ENCODE assay signal across 27 cellular contexts in genomic region chr1:65751961-65752360, GRCh38. TPM values are rescaled to one million over a fixed set of nuclear protein-coding genes. Genes with fewer than 3 reads are reported as not detected.
DNase-seq lines count a peak whose midpoint lies in the region; ATAC-seq and TF ChIP-seq lines count a peak whose summit lies in the region.
"Had no signal": no experiment of that assay in that cellular context is flagged by ENCODE, and none has a peak within 500 bp of the region (broad histone marks: within the 10 kb centered on the region; RNA-seq: fewer than 3 reads in every experiment).

No MANE protein-coding gene starts in this region.

- no peak overlapping the region for H3K14ac ChIP-seq in H9 (ENCODE audit: insufficient read depth, low read length)

- no peak overlapping the region for H2BK12ac ChIP-seq in H9 (ENCODE audit: insufficient read length, low read depth, low read length)

- no peaks in the 10 kb centered on the region for H3F3A ChIP-seq in PC-3 (ENCODE audit: low read length, unreplicated experiment)

- WGBS in H9 (ENCODE audit: extremely low coverage, insufficient read length, low lambda C conversion rate), result no CpG with 5 or more reads among the region's 3 CpGs

- peak overlapping the region; percentile 26; the same call in 1 of the 2 replicates for H2AFZ ChIP-seq in PC-3 (ENCODE audit: low read length)
- no peak overlapping the region for H2AFZ ChIP-seq in H9 (ENCODE audit: low read length)
- H2AFZ ChIP-seq: GM23248, PC-9 had no signal

- H3K27me3 Mint-ChIP-seq in stimulated activated memory B cell treated with anti-CD40 and anti-IgM and Interleukin-4, amounts not matched to agents 10 μg/mL and 1 μg/mL and 100 μg/mL, for 72 hours, result peaks cover 6% of the 10 kb centered on the region
- peaks cover 3% of the 10 kb centered on the region; the same call in 1 of the 2 replicates for H3K27me3 Mint-ChIP-seq in H9 (ENCODE audit: low read depth)

- no peak overlapping the region for H3K27ac Mint-ChIP-seq in stimulated activated memory B cell treated with anti-CD40 and anti-IgM and Interleukin-4, amounts not matched to agents 10 μg/mL and 1 μg/mL and 100 μg/mL, for 72 hours
- no peak overlapping the region for H3K27ac Mint-ChIP-seq in H9
- H3K27ac Mint-ChIP-seq: CD4-positive, alpha-beta memory T cell; T-cell had no signal

- DNase-seq in Daoy (ENCODE audit: low read depth) (peak; percentile 7), PC-3 (peak; percentile 85), foreskin keratinocyte (peak in 1 of 2 donors; percentile 28), H9 (no peak), NK-92 (lab: John Stamatoyannopoulos, UW; ENCODE audit: unreplicated experiment) (no peak)
- DNase-seq: C1 segment of cervical spinal cord; Caco-2; CD4-positive, alpha-beta memory T cell; DMS79 treated with DMSO at 0.1 percent for 48 hours; GM23248; HCEC 1CT; IMR-90; KG1; NCI-H1092; NCI-H1417 treated with DMSO at 0.1 percent for 48 hours; NCI-H1694 treated with DMSO at 0.1 percent for 48 hours; NCI-H2081; NCI-H2171; NCI-H226; NCI-H524; NCI-H748 treated with DMSO at 0.1 percent for 48 hours; NK-92 treated with Interleukin-12 subunit alpha and Interleukin-12 subunit beta, amount 100 ng/mL, for 24 hours; PC-9; SHP77; T-cell had no signal

- H3K79me2 ChIP-seq in PC-3 (ENCODE audit: low read length) (no peaks in the 10 kb centered on the region), H9 (ENCODE audit: insufficient read depth, low read length) (no peaks in the 10 kb centered on the region)

- H3K27ac ChIP-seq in PC-3 (ENCODE audit: low read length) (peak overlapping the region; percentile 69), foreskin keratinocyte (no peak overlapping the region), H9 (ENCODE audit: insufficient read length, low read depth, low read length) (no peak overlapping the region)
- H3K27ac ChIP-seq: GM23248, PC-9 had no signal

- no peak overlapping the region for H4K8ac ChIP-seq in H9 (replicated peaks; ENCODE audit: insufficient read length, low read depth, low read length)

- H2BK15ac ChIP-seq in H9 (ENCODE audit: low read depth, low read length), result no peak overlapping the region

- H3K9me3 Mint-ChIP-seq in stimulated activated memory B cell treated with anti-CD40 and anti-IgM and Interleukin-4, amounts not matched to agents 10 μg/mL and 1 μg/mL and 100 μg/mL, for 72 hours, result no peaks in the 10 kb centered on the region
- H3K9me3 Mint-ChIP-seq in H9, result no peaks in the 10 kb centered on the region
- H3K9me3 Mint-ChIP-seq: CD4-positive, alpha-beta memory T cell had no signal

- intact Hi-C loops in PC-3 (cut with micrococcal nuclease), result no loop called here

- no peak overlapping the region for H3K4me3 Mint-ChIP-seq in stimulated activated memory B cell treated with anti-CD40 and anti-IgM and Interleukin-4, amounts not matched to agents 10 μg/mL and 1 μg/mL and 100 μg/mL, for 72 hours
- no peak overlapping the region for H3K4me3 Mint-ChIP-seq in H9
- H3K4me3 Mint-ChIP-seq: CD4-positive, alpha-beta memory T cell; T-cell had no signal

- no peak overlapping the region for H3K56ac ChIP-seq in H9 (ENCODE audit: insufficient read length, low read depth, low read length)

- no peak overlapping the region for H3K4me3 ChIP-seq in PC-3 (ENCODE audit: low read length)
- H3K4me3 ChIP-seq: GM23248, PC-9 had no signal

- no peaks in the 10 kb centered on the region for H3K4me1 Mint-ChIP-seq in stimulated activated memory B cell treated with anti-CD40 and anti-IgM and Interleukin-4, amounts not matched to agents 10 μg/mL and 1 μg/mL and 100 μg/mL, for 72 hours
- H3K4me1 Mint-ChIP-seq in H9, result no peaks in the 10 kb centered on the region
- H3K4me1 Mint-ChIP-seq: CD4-positive, alpha-beta memory T cell; T-cell had no signal

- POLR2A ChIA-PET in PC-3 (lab: Charles Lee; ENCODE audit: unreplicated experiment), result no interaction called here

- H4K20me1 ChIP-seq in PC-3 (ENCODE audit: low read length) (no peaks in the 10 kb centered on the region), H9 (ENCODE audit: control insufficient read depth, insufficient read depth, insufficient read length) (no peaks in the 10 kb centered on the region)

- no peak overlapping the region for H3K4ac ChIP-seq in H9 (ENCODE audit: low read depth, low read length)

- H3K27me3 ChIP-seq in PC-3 (ENCODE audit: low read length) (no peaks in the 10 kb centered on the region), foreskin keratinocyte (no peaks in the 10 kb centered on the region), H9 (ENCODE audit: insufficient read depth, low read length) (no peaks in the 10 kb centered on the region)

- no peaks in the 10 kb centered on the region for H3K36me3 ChIP-seq in PC-3 (ENCODE audit: low read depth, low read length)

- H3K18ac ChIP-seq in H9 (ENCODE audit: insufficient read length, low read depth, low read length), result no peak overlapping the region

- H2BK120ac ChIP-seq in H9 (ENCODE audit: low read depth, low read length, poor library complexity, severe bottlenecking), result no peak overlapping the region

- BruUV-seq in PC-3 (replicated peaks; lab: Mats Ljungman, UMichigan), result no TSS peak

- no peaks in the 10 kb centered on the region for H3K36me3 Mint-ChIP-seq in stimulated activated memory B cell treated with anti-CD40 and anti-IgM and Interleukin-4, amounts not matched to agents 10 μg/mL and 1 μg/mL and 100 μg/mL, for 72 hours
- no peaks in the 10 kb centered on the region for H3K36me3 Mint-ChIP-seq in H9 (ENCODE audit: insufficient read depth in 1 of 3, low read depth in 3 of 3)
- H3K36me3 Mint-ChIP-seq: CD4-positive, alpha-beta memory T cell; T-cell had no signal

- H2AK5ac ChIP-seq in H9 (ENCODE audit: insufficient read length, low read length), result no peak overlapping the region

- peak overlapping the region; percentile 14; the same call in 1 of the 2 replicates for H3K9ac ChIP-seq in PC-3 (ENCODE audit: low read length)
- no peak overlapping the region for H3K9ac ChIP-seq in H9 (ENCODE audit: extremely low read depth, insufficient read length, low read length)
- H3K9ac ChIP-seq: GM23248 had no signal

- H3K79me1 ChIP-seq in H9 (ENCODE audit: insufficient read depth, low read depth, low read length, poor library complexity, severe bottlenecking), result no peaks in the 10 kb centered on the region

- H3K4me1 ChIP-seq in PC-3 (ENCODE audit: insufficient read depth, low read length) (peaks cover 24% of the 10 kb centered on the region), foreskin keratinocyte (no peaks in the 10 kb centered on the region), H9 (ENCODE audit: insufficient read depth, low read length) (no peaks in the 10 kb centered on the region)
- H3K4me1 ChIP-seq: Caco-2 had no signal

- H4K5ac ChIP-seq in H9 (ENCODE audit: insufficient read length, low read depth, low read length), result no peak overlapping the region

- TF ChIP-seq CTCF in PC-3 (conservative IDR thresholded peaks at IDR 0.05; ENCODE audit: low read depth, low read length), result no peak
- TF ChIP-seq CTCF in foreskin keratinocyte (conservative IDR thresholded peaks at IDR 0.05), result no peak
- TF ChIP-seq CTCF in H9 (conservative IDR thresholded peaks at IDR 0.05), result no peak

- no peak overlapping the region for H4K91ac ChIP-seq in H9 (ENCODE audit: insufficient read length, low read depth, low read length)

- no peaks in the 10 kb centered on the region for H3K23me2 ChIP-seq in H9 (ENCODE audit: insufficient read length, low read depth, low read length, poor library complexity, severe bottlenecking)

- no peaks in the 10 kb centered on the region for H3K9me2 ChIP-seq in PC-3 (replicated peaks; ENCODE audit: low read length)

- H3T11ph ChIP-seq in H9 (ENCODE audit: low read length), result no peak overlapping the region

- H3K9me3 ChIP-seq in PC-3 (ENCODE audit: low read length) (no peaks in the 10 kb centered on the region), H9 (ENCODE audit: control insufficient read depth, low read depth, low read length) (no peaks in the 10 kb centered on the region)
- H3K9me3 ChIP-seq: Caco-2 had no signal

- CTCF ChIA-PET in PC-3 (lab: Charles Lee), result no interaction called here

- H3K23ac ChIP-seq in H9 (ENCODE audit: insufficient read length, low read depth, low read length), result no peak overlapping the region

- H3K4me2 ChIP-seq in PC-3 (ENCODE audit: low read length) (peak overlapping the region; percentile 46), H9 (ENCODE audit: insufficient read depth, insufficient read length, low read length) (no peak overlapping the region)
- H3K4me2 ChIP-seq: PC-9 had no signal

- H2BK5ac ChIP-seq in H9 (ENCODE audit: insufficient read length, low read length), result no peak overlapping the region

- H2BK20ac ChIP-seq in H9 (ENCODE audit: low read depth, low read length, poor library complexity, severe bottlenecking), result no peak overlapping the region

- peak; percentile 57 for ATAC-seq in PC-3
- ATAC-seq in foreskin keratinocyte, result peak; percentile 54
- ATAC-seq in stimulated activated memory B cell treated with anti-CD40 and anti-IgM and Interleukin-4, amounts not matched to agents 10 μg/mL and 1 μg/mL and 100 μg/mL, for 72 hours, result peak; percentile 43
- no peak for ATAC-seq in GM21737 (IDR thresholded peaks at IDR 0.05; ENCODE audit: unreplicated experiment)

RNA-seq across cellular contexts. Expression of gene PDE4B, which starts 40.7 kb away (rescaled TPM):
- total RNA-seq in Daoy (2014; rRNA removed; shearing (Covaris generic)), result 3.4 and 6.9 TPM in 2 replicates
- total RNA-seq in PC-3 (2014; rRNA removed) (1.4 and 1.7 TPM in 2 replicates), foreskin keratinocyte (not detected in 2 replicates), H9 (2021) (18.6 and 19.8 TPM in 2 replicates)
- polyA plus RNA-seq in foreskin keratinocyte, result not detected in 2 replicates
- total RNA-seq: Caco-2 had no signal

Comparison
In these comparisons a context has a peak if more than half of its experiments do, and no peak if none do; other contexts are left out.
1. DNase-seq: peak in Daoy (single experiment) and PC-3 (single experiment); none in H9 (single experiment) and NK-92 (single experiment).